In genomic region chr6:167136376-167136775, GRCh38 we compare ENCODE assay signal across 26 cellular contexts. TPM values are rescaled to one million over a fixed set of nuclear protein-coding genes. Genes with fewer than 3 reads are reported as not detected.
"Had no signal": no experiment of that assay in that cellular context is flagged by ENCODE, and none has a peak within 500 bp of the region (broad histone marks: within the 10 kb centered on the region; RNA-seq: fewer than 3 reads in every experiment).

No MANE protein-coding gene starts in this region.

- H3K4me1 ChIP-seq: adrenal gland, gastrocnemius medialis, heart left ventricle, left ventricle myocardium inferior, upper lobe of right lung had no signal

- H3K27me3 Mint-ChIP-seq: activated CD8-positive, alpha-beta memory T cell treated with anti-CD3 and anti-CD28 coated beads, Interleukin-2, amount 10 ng/mL, durations not matched to agents 7 days and 5 days had no signal

- H3K4me3 Mint-ChIP-seq: activated CD4-positive, alpha-beta T cell treated with anti-CD3 and anti-CD28 coated beads, Interleukin-2, amount 10 ng/mL, durations not matched to agents 7 days and 5 days; activated CD8-positive, alpha-beta memory T cell treated with anti-CD3 and anti-CD28 coated beads, Interleukin-2, amount 10 ng/mL, durations not matched to agents 7 days and 5 days; neural crest cell; WTC11 had no signal

- H3K4me3 ChIP-seq: adrenal gland, gastrocnemius medialis, heart left ventricle, left ventricle myocardium inferior, skin epidermis, upper lobe of right lung had no signal

- H3K36me3 Mint-ChIP-seq: activated naive CD4-positive, alpha-beta T cell treated with anti-CD3 and anti-CD28 coated beads, Interleukin-2, amount 50 U/mL, for 72 hours; WTC11 had no signal

- H3K9me3 ChIP-seq: adrenal gland, gastrocnemius medialis, heart left ventricle, left ventricle myocardium inferior, upper lobe of right lung had no signal

- H3K27me3 ChIP-seq: adrenal gland had no signal

- DNase-seq: activated CD4-positive, alpha-beta T cell treated with anti-CD3 and anti-CD28 coated beads, Interleukin-2, amount 10 ng/mL, durations not matched to agents 7 days and 5 days; activated CD8-positive, alpha-beta memory T cell treated with anti-CD3 and anti-CD28 coated beads, Interleukin-2, amount 10 ng/mL, durations not matched to agents 7 days and 5 days; activated T-cell treated with anti-CD3 and anti-CD28 coated beads, Interleukin-2, amount 50 U/mL, for 1 hour; adrenal gland; cerebellar nuclear complex; effector CD4-positive, alpha-beta T cell; gastrocnemius medialis; heart left ventricle; left ventricle myocardium inferior; mammary epithelial cell; stimulated activated CD4-positive, alpha-beta T cell treated with anti-CD3 and anti-CD28 coated beads, Interleukin-2, amount 100 ng/mL, for 48 hours; stimulated activated naive CD4-positive, alpha-beta T cell; SW 1271; upper lobe of right lung had no signal

- H3K27ac ChIP-seq: adrenal gland, gastrocnemius medialis, heart left ventricle, left ventricle myocardium inferior, skin epidermis, upper lobe of right lung had no signal

- H3K27ac Mint-ChIP-seq: activated CD4-positive, alpha-beta T cell treated with anti-CD3 and anti-CD28 coated beads, Interleukin-2, amount 10 ng/mL, durations not matched to agents 7 days and 5 days; activated CD8-positive, alpha-beta memory T cell treated with anti-CD3 and anti-CD28 coated beads, Interleukin-2, amount 10 ng/mL, durations not matched to agents 7 days and 5 days; activated naive CD4-positive, alpha-beta T cell treated with anti-CD3 and anti-CD28 coated beads, Interleukin-2, amount 50 U/mL, for 72 hours; progenitor cell of endocrine pancreas; WTC11 had no signal

- ATAC-seq: activated CD8-positive, alpha-beta memory T cell treated with anti-CD3 and anti-CD28 coated beads, Interleukin-2, amount 10 ng/mL, durations not matched to agents 7 days and 5 days; activated naive CD4-positive, alpha-beta T cell treated with anti-CD3 and anti-CD28 coated beads, Interleukin-2, amount 50 U/mL, for 72 hours; esophagus mucosa; gastrocnemius medialis; heart left ventricle; upper lobe of right lung; WTC11 had no signal

- H3K9me3 Mint-ChIP-seq: activated CD4-positive, alpha-beta T cell treated with anti-CD3 and anti-CD28 coated beads, Interleukin-2, amount 10 ng/mL, durations not matched to agents 7 days and 5 days; activated naive CD4-positive, alpha-beta T cell treated with anti-CD3 and anti-CD28 coated beads, Interleukin-2, amount 50 U/mL, for 72 hours; neural crest cell; WTC11 had no signal

RNA-seq across cellular contexts. Expression of gene CCR6, which starts 13.5 kb away (rescaled TPM):
- total RNA-seq: activated naive CD4-positive, alpha-beta T cell treated with anti-CD3 and anti-CD28 coated beads, Interleukin-2, amount 50 U/mL, for 72 hours; adrenal gland; astrocyte; bronchial epithelial cell; esophagus mucosa; gastrocnemius medialis; kidney epithelial cell; left ventricle myocardium inferior; mammary epithelial cell; neural crest cell; osteoblast; progenitor cell of endocrine pancreas; SK-MEL-5; WTC11 had no signal
- polyA plus RNA-seq: adrenal gland, heart left ventricle, mammary epithelial cell had no signal

RNA-seq across cellular contexts. Expression of gene GPR31, which starts 21.4 kb away (rescaled TPM):
- total RNA-seq: activated CD4-positive, alpha-beta T cell treated with anti-CD3 and anti-CD28 coated beads, Interleukin-2, amount 10 ng/mL, durations not matched to agents 7 days and 5 days; activated CD8-positive, alpha-beta memory T cell treated with anti-CD3 and anti-CD28 coated beads, Interleukin-2, amount 10 ng/mL, durations not matched to agents 7 days and 5 days; activated naive CD4-positive, alpha-beta T cell treated with anti-CD3 and anti-CD28 coated beads, Interleukin-2, amount 50 U/mL, for 72 hours; adrenal gland; astrocyte; bronchial epithelial cell; esophagus mucosa; gastrocnemius medialis; heart left ventricle; kidney epithelial cell; left ventricle myocardium inferior; mammary epithelial cell; mononuclear cell; neural crest cell; osteoblast; progenitor cell of endocrine pancreas; SK-MEL-5; upper lobe of right lung; WTC11 had no signal
- polyA plus RNA-seq: adrenal gland, heart left ventricle, mammary epithelial cell had no signal
